ENCODE assay signal across 10 cellular contexts in the genomic region with DNA sequence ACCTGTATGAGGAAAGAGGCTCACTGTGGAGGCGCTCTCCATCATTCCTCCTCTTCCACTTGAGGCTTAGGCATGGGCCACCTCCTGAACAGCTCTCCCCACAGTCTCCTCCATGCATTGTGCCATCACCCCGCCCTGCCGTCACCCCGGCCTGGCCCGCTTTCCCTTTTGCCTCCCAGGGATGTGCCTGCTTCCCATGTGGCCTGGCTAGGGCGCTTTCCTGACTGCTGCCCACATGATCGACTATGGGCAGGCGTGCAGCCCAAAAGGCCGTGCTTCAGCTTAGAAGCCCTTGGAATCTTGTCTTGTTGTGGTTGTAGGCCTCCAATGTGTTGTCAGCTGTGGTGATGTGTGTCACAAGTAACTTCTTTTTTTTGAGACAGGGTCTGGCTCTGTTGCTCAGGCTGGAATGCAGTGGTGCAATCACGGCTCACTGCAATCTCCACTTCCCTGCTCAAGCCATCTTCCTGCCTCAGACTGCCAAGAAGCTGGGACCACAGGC. TPM values are rescaled to one million over a fixed set of nuclear protein-coding genes. Genes with fewer than 3 reads are reported as not detected.
DNase-seq lines count a peak whose midpoint lies in the region; ATAC-seq and TF ChIP-seq lines count a peak whose summit lies in the region.
"Had no signal": no experiment of that assay in that cellular context is flagged by ENCODE, and none has a peak within 500 bp of the region (broad histone marks: within the 10 kb centered on the region; RNA-seq: fewer than 3 reads in every experiment).

No MANE protein-coding gene starts in this region.

- intact Hi-C loops in activated B cell treated with CpG ODN at 0.5 μM for 24 hours (cut with micrococcal nuclease) = loop anchor here (10.0 kb wide), 1 partner anchor 1190 kb away; a partner anchor contains a TSS
- intact Hi-C loops in left ventricle myocardium superior (cut with micrococcal nuclease) = no loop called here
- intact Hi-C loops in posterior vena cava (cut with DNase I) = no loop called here

- no peaks in the 10 kb centered on the region for H3K9me3 Mint-ChIP-seq in T-helper 1 cell treated with Interleukin-12 subunit alpha and Interleukin-12 subunit beta and Interleukin-4 antibody, amounts not matched to agents 30 μg/mL and 1 μg/mL, for 36 hours
- no peaks in the 10 kb centered on the region for H3K9me3 Mint-ChIP-seq in activated B cell treated with CpG ODN at 0.5 μM for 24 hours

- H3K27ac Mint-ChIP-seq in T-helper 1 cell treated with Interleukin-12 subunit alpha and Interleukin-12 subunit beta and Interleukin-4 antibody, amounts not matched to agents 30 μg/mL and 1 μg/mL, for 36 hours = peak overlapping the region; percentile 100
- H3K27ac Mint-ChIP-seq in activated B cell treated with CpG ODN at 0.5 μM for 24 hours = no peak overlapping the region

- peak overlapping the region; percentile 92 for H3K4me2 ChIP-seq in smooth muscle cell

- WGBS in smooth muscle cell (ENCODE audit: low lambda C conversion rate) = 77% methylated on average over 10 of the region's 10 CpGs

- CTCF ChIA-PET in activated B cell treated with CpG ODN at 0.5 μM for 24 hours (lab: Charles Lee) = no interaction called here

- no peak overlapping the region for H3K9ac ChIP-seq in smooth muscle cell (ENCODE audit: low read depth)

- no peaks in the 10 kb centered on the region for H3K79me2 ChIP-seq in smooth muscle cell (ENCODE audit: low read depth)

- H3K4me1 Mint-ChIP-seq in T-helper 1 cell treated with Interleukin-12 subunit alpha and Interleukin-12 subunit beta and Interleukin-4 antibody, amounts not matched to agents 30 μg/mL and 1 μg/mL, for 36 hours (ENCODE audit: low read depth) = peaks cover 41% of the 10 kb centered on the region
- peaks cover 34% of the 10 kb centered on the region for H3K4me1 Mint-ChIP-seq in activated B cell treated with CpG ODN at 0.5 μM for 24 hours

- no peak for TF ChIP-seq CTCF in activated B cell treated with CpG ODN at 0.5 μM for 24 hours (IDR thresholded peaks at IDR 0.05)
- no peak for TF ChIP-seq CTCF in smooth muscle cell (IDR thresholded peaks at IDR 0.05; ENCODE audit: borderline replicate concordance, insufficient read depth, poor library complexity, severe bottlenecking)

- POLR2A ChIA-PET in activated B cell treated with CpG ODN at 0.5 μM for 24 hours (lab: Charles Lee) = no interaction called here

- ATAC-seq in activated B cell treated with CpG ODN at 0.5 μM for 24 hours (ENCODE audit: low read depth) (no peak), left ventricle myocardium superior (peak; percentile 14), GM18511 (IDR thresholded peaks at IDR 0.05; ENCODE audit: unreplicated experiment) (no peak), GM21390 (IDR thresholded peaks at IDR 0.05; ENCODE audit: unreplicated experiment) (no peak)

- H3K4me3 Mint-ChIP-seq in T-helper 1 cell treated with Interleukin-12 subunit alpha and Interleukin-12 subunit beta and Interleukin-4 antibody, amounts not matched to agents 30 μg/mL and 1 μg/mL, for 36 hours = peak overlapping the region; percentile 99
- H3K4me3 Mint-ChIP-seq in activated B cell treated with CpG ODN at 0.5 μM for 24 hours = peak overlapping the region; percentile 93

- no peaks in the 10 kb centered on the region for H3K27me3 Mint-ChIP-seq in T-helper 1 cell treated with Interleukin-12 subunit alpha and Interleukin-12 subunit beta and Interleukin-4 antibody, amounts not matched to agents 30 μg/mL and 1 μg/mL, for 36 hours (ENCODE audit: low read depth)
- H3K27me3 Mint-ChIP-seq in activated B cell treated with CpG ODN at 0.5 μM for 24 hours = no peaks in the 10 kb centered on the region

- no peaks in the 10 kb centered on the region for H3F3A ChIP-seq in smooth muscle cell (ENCODE audit: low read depth)

- no peaks in the 10 kb centered on the region for H3K36me3 ChIP-seq in smooth muscle cell (ENCODE audit: low read depth)
- H3K36me3 ChIP-seq: SJSA1 had no signal

- no peak for DNase-seq in T-helper 1 cell
- DNase-seq in activated B cell treated with CpG ODN at 0.5 μM for 24 hours = no peak
- no peak for DNase-seq in left ventricle myocardium superior
- DNase-seq in smooth muscle cell (lab: John Stamatoyannopoulos, UW; ENCODE audit: unreplicated experiment) = no peak
- no peak for DNase-seq in posterior vena cava (ENCODE audit: low spot score)
- DNase-seq: NCI-H1048 had no signal

- no peak overlapping the region for H3K4me3 ChIP-seq in smooth muscle cell
- H3K4me3 ChIP-seq: SJSA1 had no signal

- no peaks in the 10 kb centered on the region for H4K20me1 ChIP-seq in smooth muscle cell (ENCODE audit: low read depth)

- peak overlapping the region; percentile 7 for H3K27ac ChIP-seq in smooth muscle cell (ENCODE audit: low read depth)
- H3K27ac ChIP-seq: SJSA1 had no signal

- peaks cover 37% of the 10 kb centered on the region for H3K36me3 Mint-ChIP-seq in T-helper 1 cell treated with Interleukin-12 subunit alpha and Interleukin-12 subunit beta and Interleukin-4 antibody, amounts not matched to agents 30 μg/mL and 1 μg/mL, for 36 hours (ENCODE audit: low read depth)
- peaks cover 44% of the 10 kb centered on the region for H3K36me3 Mint-ChIP-seq in activated B cell treated with CpG ODN at 0.5 μM for 24 hours (ENCODE audit: low read depth)

- H3K27me3 ChIP-seq in smooth muscle cell (ENCODE audit: low read depth) = no peaks in the 10 kb centered on the region
- H3K27me3 ChIP-seq: SJSA1 had no signal

- peaks cover 13% of the 10 kb centered on the region for H3K4me1 ChIP-seq in smooth muscle cell (ENCODE audit: low read depth)
- H3K4me1 ChIP-seq: SJSA1 had no signal

- no peak overlapping the region for H2AFZ ChIP-seq in smooth muscle cell (ENCODE audit: low read depth)

- no peaks in the 10 kb centered on the region for H3K9me3 ChIP-seq in smooth muscle cell (replicated peaks; ENCODE audit: low read depth)
- H3K9me3 ChIP-seq: SJSA1 had no signal

RNA-seq across cellular contexts. Expression of a gene that starts 1.8 kb away (rescaled TPM):
- total RNA-seq in activated B cell treated with CpG ODN at 0.5 μM for 24 hours (10.1 and 14.3 TPM in 2 replicates), left ventricle myocardium superior (4.0 TPM), smooth muscle cell (1.7 and 7.6 TPM in 2 replicates), posterior vena cava (1 to 10 TPM in 1 of 2 donors, under 1 TPM in 1; 1.00 to 1.7 TPM)
- polyA plus RNA-seq in smooth muscle cell = 0.89 and 2.4 TPM in 2 replicates
- total RNA-seq: SJSA1 had no signal

RNA-seq across cellular contexts. Expression of a gene that starts 2.0 kb away (rescaled TPM):
- 10.7 and 11.0 TPM in 2 replicates for total RNA-seq in activated B cell treated with CpG ODN at 0.5 μM for 24 hours
- total RNA-seq in left ventricle myocardium superior = 3.7 TPM
- total RNA-seq in smooth muscle cell = 6.9 and 7.4 TPM in 2 replicates
- polyA plus RNA-seq in smooth muscle cell = 14.7 and 16.6 TPM in 2 replicates
- total RNA-seq in posterior vena cava = 1 to 10 TPM; 2.2 to 2.6 TPM
- total RNA-seq: SJSA1 had no signal

RNA-seq across cellular contexts. Expression of a gene that starts 16.3 kb away (rescaled TPM):
- not detected in 2 replicates for total RNA-seq in activated B cell treated with CpG ODN at 0.5 μM for 24 hours
- 18.7 TPM for total RNA-seq in left ventricle myocardium superior
- 23.6 and 23.8 TPM in 2 replicates for total RNA-seq in smooth muscle cell
- 31.8 and 37.5 TPM in 2 replicates for polyA plus RNA-seq in smooth muscle cell
- total RNA-seq in posterior vena cava = 100 to 1,000 TPM; 123 to 153 TPM
- total RNA-seq: SJSA1 had no signal

RNA-seq across cellular contexts. Expression of a gene that starts 43.5 kb away (rescaled TPM):
- 106 and 116 TPM in 2 replicates for total RNA-seq in activated B cell treated with CpG ODN at 0.5 μM for 24 hours
- 131 TPM for total RNA-seq in left ventricle myocardium superior
- 39.4 and 60.9 TPM in 2 replicates for total RNA-seq in smooth muscle cell
- polyA plus RNA-seq in smooth muscle cell = 55.5 and 68.1 TPM in 2 replicates
- 10 to 100 TPM; 48.9 to 50.5 TPM for total RNA-seq in posterior vena cava

RNA-seq across cellular contexts. Expression of a gene that starts 54.0 kb away (rescaled TPM):
- total RNA-seq in activated B cell treated with CpG ODN at 0.5 μM for 24 hours (8.0 and 8.8 TPM in 2 replicates), left ventricle myocardium superior (3.0 TPM), smooth muscle cell (4.7 and 5.9 TPM in 2 replicates), posterior vena cava (1 to 10 TPM; 4.6 to 5.0 TPM)
- polyA plus RNA-seq in smooth muscle cell = 16.8 and 23.8 TPM in 2 replicates

Comparison
In these comparisons a context has a peak if more than half of its experiments do, and no peak if none do; other contexts are left out.
1. RNA of a gene that starts 16.3 kb away (total RNA-seq): 123 to 153 TPM in posterior vena cava, 23.6 to 23.8 TPM in smooth muscle cell and 18.7 TPM in left ventricle myocardium superior (single experiment); not detected in activated B cell treated with CpG ODN at 0.5 μM for 24 hours; every median in the first group is over 10 times any median in the second.